ENCODE assay signal across 1 cellular context in genomic region chr2:151315381-151315903, GRCh38.
TF ChIP-seq lines count a peak whose summit lies in the region.

No MANE protein-coding gene starts in this region.

TF ChIP-seq in IMR-90, 13 proteins besides CTCF, POLR2A, EP300 and RAD21 (continued from another document):
- TF ChIP-seq RCOR1 (IDR thresholded peaks at IDR 0.05; ENCODE audit: insufficient replicate concordance, low read length) = no peak
TF ChIP-seq in IMR-90: peak in this region for 1.
